In genomic region chr2:178193823-178194599, GRCh38 we compare ENCODE assay signal across 8 cellular contexts. TPM values are rescaled to one million over a fixed set of nuclear protein-coding genes. Genes with fewer than 3 reads are reported as not detected.
A peak's percentile ranks its signal among the peaks of the same experiment; 100 is the strongest.
DNase-seq lines count a peak whose midpoint lies in the region; TF ChIP-seq lines count a peak whose summit lies in the region.

TSS of gene OSBPL6 (plus strand) at chr2:178194512. CDS start at chr2:178306185, 111,673 bp downstream.

- POLR2A ChIA-PET in GM10248 (lab: Yijun Ruan, JAX): no interaction called here

- H3K36me3 Mint-ChIP-seq in HFFc6 (ENCODE audit: low read depth): no peaks in the 10 kb centered on the region

- H3K27ac Mint-ChIP-seq in HFFc6: peak within 1 kb of the TSS; percentile 86

- H3K4me3 Mint-ChIP-seq in HFFc6: peak within 1 kb of the TSS; percentile 96

- CTCF ChIA-PET in GM10248 (lab: Yijun Ruan, JAX): interaction anchor here (1.0 kb wide), 1 partner anchor 82 kb away, joined by 3 read pairs; the partner anchor contains the start of gene RBM45

- H3K4me1 Mint-ChIP-seq in HFFc6 (ENCODE audit: low read depth): peaks cover 29% of the 10 kb centered on the region

- H3K4me3 ChIP-seq in astrocyte of the cerebellum (ENCODE audit: low read depth, low read length): peak within 1 kb of the TSS; percentile 91

- in situ Hi-C loops in astrocyte of the cerebellum (cut with HindIII; ENCODE audit: low sequenced_read_pairs): loop anchor here (10.0 kb wide), 1 partner anchor 81 kb away; no protein-coding TSS in a partner anchor

- H3K27me3 Mint-ChIP-seq in HFFc6 (ENCODE audit: insufficient read depth): peaks cover 6% of the 10 kb centered on the region

- peak; percentile 16 for TF ChIP-seq CTCF in GM10248 (IDR thresholded peaks at IDR 0.05; ENCODE audit: control extremely low read depth, extremely low read depth, low read depth, missing control alignments)
- peak; percentile 68 for TF ChIP-seq CTCF in HFFc6 (IDR thresholded peaks at IDR 0.05)
- no peak for TF ChIP-seq CTCF in astrocyte of the cerebellum (IDR thresholded peaks at IDR 0.05; ENCODE audit: low read depth, low read length, missing control alignments)

- H3K9me3 Mint-ChIP-seq in HFFc6: no peaks in the 10 kb centered on the region

- DNase-seq in GM10248 (ENCODE audit: extremely low spot score) (peak; percentile 88), HFFc6 (peak; percentile 78), MV-4-11 (lab: John Stamatoyannopoulos, UW) (peak; percentile 8), T-helper 1 cell (peak; percentile 13 to 74 (median 33)), astrocyte of the cerebellum (ENCODE audit: low read depth) (peak; percentile 60), hippocampal formation (lab: John Stamatoyannopoulos, UW) (peak; percentile 68 to 72), renal cortical epithelial cell (ENCODE audit: low read depth) (peak; percentile 55), NCI-H187 treated with DMSO at 0.1 percent for 48 hours (lab: John Stamatoyannopoulos, UW) (no peak)

RNA-seq across cellular contexts. Expression of gene OSBPL6, which starts in this region (rescaled TPM):
- total RNA-seq in HFFc6 (2021; fragmentation: NEBNext Ultra II Directional; extraction: Animal tissue kit (Norgen Biotek cat#: 25700)): 1 to 10 TPM; 2.4 to 7.5 (median 3.3) TPM
- total RNA-seq in renal cortical epithelial cell: 2.3 and 2.5 TPM in 2 replicates
